Comparison of ENCODE assay signal across 27 cellular contexts in genomic region chr20:3027987-3028386, GRCh38. TPM values are rescaled to one million over a fixed set of nuclear protein-coding genes. Genes with fewer than 3 reads are reported as not detected.
DNase-seq lines count a peak whose midpoint lies in the region; ATAC-seq and TF ChIP-seq lines count a peak whose summit lies in the region.
"Had no signal": no experiment of that assay in that cellular context is flagged by ENCODE, and none has a peak within 500 bp of the region (broad histone marks: within the 10 kb centered on the region; RNA-seq: fewer than 3 reads in every experiment).

No MANE protein-coding gene starts in this region.

- no peak overlapping the region for H3K4me3 ChIP-seq in spleen
- H3K4me3 ChIP-seq: BLaER1, GM12878 had no signal

- peaks cover 42% of the 10 kb centered on the region for H3K36me3 Mint-ChIP-seq in activated CD4-positive, alpha-beta memory T cell treated with anti-CD3 and anti-CD28 coated beads for 36 hours
- peaks cover 51% of the 10 kb centered on the region for H3K36me3 Mint-ChIP-seq in activated CD4-positive, alpha-beta memory T cell treated with anti-CD3 and anti-CD28 coated beads, Interleukin-2, amount 10 ng/mL, durations not matched to agents 7 days and 5 days (ENCODE audit: low read depth)
- H3K36me3 Mint-ChIP-seq in activated T-helper 17 cell treated with anti-CD3 and anti-CD28 coated beads, Interleukin-2, amount 50 U/mL, for 72 hours (ENCODE audit: low read depth) = peaks cover 75% of the 10 kb centered on the region

- H3K27ac Mint-ChIP-seq in activated CD4-positive, alpha-beta memory T cell treated with anti-CD3 and anti-CD28 coated beads for 36 hours = peak overlapping the region; percentile 44
- H3K27ac Mint-ChIP-seq in activated CD4-positive, alpha-beta memory T cell treated with anti-CD3 and anti-CD28 coated beads, Interleukin-2, amount 10 ng/mL, durations not matched to agents 7 days and 5 days = no peak overlapping the region
- H3K27ac Mint-ChIP-seq in activated T-helper 17 cell treated with anti-CD3 and anti-CD28 coated beads, Interleukin-2, amount 50 U/mL, for 72 hours = peak overlapping the region; percentile 72

- no peak overlapping the region for H3K4me3 Mint-ChIP-seq in activated CD4-positive, alpha-beta memory T cell treated with anti-CD3 and anti-CD28 coated beads for 36 hours
- no peak overlapping the region for H3K4me3 Mint-ChIP-seq in activated CD4-positive, alpha-beta memory T cell treated with anti-CD3 and anti-CD28 coated beads, Interleukin-2, amount 10 ng/mL, durations not matched to agents 7 days and 5 days
- no peak overlapping the region for H3K4me3 Mint-ChIP-seq in activated T-helper 17 cell treated with anti-CD3 and anti-CD28 coated beads, Interleukin-2, amount 50 U/mL, for 72 hours
- H3K4me3 Mint-ChIP-seq: CD14-positive monocyte; CD4-positive, alpha-beta memory T cell; CD4-positive, CD25-positive, alpha-beta regulatory T cell; CD8-positive, alpha-beta memory T cell had no signal

- no peak for DNase-seq in activated CD4-positive, alpha-beta memory T cell treated with anti-CD3 and anti-CD28 coated beads for 36 hours
- DNase-seq in activated CD4-positive, alpha-beta memory T cell treated with anti-CD3 and anti-CD28 coated beads, Interleukin-2, amount 10 ng/mL, durations not matched to agents 7 days and 5 days = no peak
- DNase-seq in spleen = peak; percentile 7
- DNase-seq: 8988T; ACHN; BE2C; C1 segment of cervical spinal cord; CD4-positive, alpha-beta memory T cell; CD4-positive, CD25-positive, alpha-beta regulatory T cell; CD8-positive, alpha-beta memory T cell; COR-L47; DMS 273 treated with DMSO at 0.1 percent for 48 hours; DMS153; DMS53; DMS79; DND-41; EL; GDM1 had no signal

- peaks cover 13% of the 10 kb centered on the region for H3K4me1 Mint-ChIP-seq in activated CD4-positive, alpha-beta memory T cell treated with anti-CD3 and anti-CD28 coated beads for 36 hours (ENCODE audit: low read depth)
- peaks cover 7% of the 10 kb centered on the region for H3K4me1 Mint-ChIP-seq in activated CD4-positive, alpha-beta memory T cell treated with anti-CD3 and anti-CD28 coated beads, Interleukin-2, amount 10 ng/mL, durations not matched to agents 7 days and 5 days
- no peaks in the 10 kb centered on the region for H3K4me1 Mint-ChIP-seq in activated T-helper 17 cell treated with anti-CD3 and anti-CD28 coated beads, Interleukin-2, amount 50 U/mL, for 72 hours
- H3K4me1 Mint-ChIP-seq: CD14-positive monocyte; CD4-positive, CD25-positive, alpha-beta regulatory T cell; CD8-positive, alpha-beta memory T cell had no signal

- WGBS in spleen, 5 donors = 75 to 89% (median 78%) methylated on average over 2 of the region's 2 CpGs

- H3K9me3 ChIP-seq in spleen = no peaks in the 10 kb centered on the region
- H3K9me3 ChIP-seq: BE2C, BLaER1 had no signal

- H3K36me3 ChIP-seq in spleen = peaks cover 0 to 100% (median 70%) of the 10 kb centered on the region in 6 donors

- no peaks in the 10 kb centered on the region for H3K27me3 ChIP-seq in spleen (replicated peaks in 1 of 7)
- H3K27me3 ChIP-seq: BE2C, BLaER1 had no signal

- H3K4me1 ChIP-seq in spleen = no peaks in the 10 kb centered on the region
- H3K4me1 ChIP-seq: BE2C, BLaER1 had no signal

- TF ChIP-seq CTCF in spleen (IDR thresholded peaks at IDR 0.05 in 8 of 11, conservative IDR thresholded peaks at IDR 0.05 in 3 of 11) = no peak

- no peak overlapping the region for H3K27ac ChIP-seq in spleen
- H3K27ac ChIP-seq: BLaER1 had no signal

- POLR2A ChIA-PET in activated CD4-positive, alpha-beta memory T cell treated with anti-CD3 and anti-CD28 coated beads for 36 hours (lab: Charles Lee) = interaction anchor here (1.1 kb wide), 1 partner anchor 13 kb away, joined by 3 read pairs; no protein-coding TSS in a partner anchor
- POLR2A ChIA-PET in activated CD4-positive, alpha-beta memory T cell treated with anti-CD3 and anti-CD28 coated beads, Interleukin-2, amount 10 ng/mL, durations not matched to agents 7 days and 5 days (lab: Charles Lee) = no interaction called here

- ATAC-seq in activated T-helper 17 cell treated with anti-CD3 and anti-CD28 coated beads, Interleukin-2, amount 50 U/mL, for 72 hours (replicated peaks) = no peak
- ATAC-seq in HG02981 (IDR thresholded peaks at IDR 0.05; ENCODE audit: unreplicated experiment) = no peak
- ATAC-seq: GM12878 had no signal

- intact Hi-C loops in activated CD4-positive, alpha-beta memory T cell treated with anti-CD3 and anti-CD28 coated beads for 36 hours (cut with micrococcal nuclease) = no loop called here
- intact Hi-C loops in spleen (cut with DNase I; ENCODE audit: low total_unique reads) = no loop called here

- CTCF ChIA-PET in activated CD4-positive, alpha-beta memory T cell treated with anti-CD3 and anti-CD28 coated beads for 36 hours (lab: Charles Lee) = no interaction called here
- CTCF ChIA-PET in activated CD4-positive, alpha-beta memory T cell treated with anti-CD3 and anti-CD28 coated beads, Interleukin-2, amount 10 ng/mL, durations not matched to agents 7 days and 5 days (lab: Charles Lee) = interaction anchor here (0.6 kb wide), 1 partner anchor 26 kb away, joined by 3 read pairs; no protein-coding TSS in a partner anchor

- TF ChIP-seq POLR2A in spleen (IDR thresholded peaks at IDR 0.05) = no peak

- no peaks in the 10 kb centered on the region for H3K27me3 Mint-ChIP-seq in activated CD4-positive, alpha-beta memory T cell treated with anti-CD3 and anti-CD28 coated beads for 36 hours
- no peaks in the 10 kb centered on the region for H3K27me3 Mint-ChIP-seq in activated CD4-positive, alpha-beta memory T cell treated with anti-CD3 and anti-CD28 coated beads, Interleukin-2, amount 10 ng/mL, durations not matched to agents 7 days and 5 days
- H3K27me3 Mint-ChIP-seq in activated T-helper 17 cell treated with anti-CD3 and anti-CD28 coated beads, Interleukin-2, amount 50 U/mL, for 72 hours = no peaks in the 10 kb centered on the region
- H3K27me3 Mint-ChIP-seq: CD4-positive, alpha-beta memory T cell; CD4-positive, CD25-positive, alpha-beta regulatory T cell; CD8-positive, alpha-beta memory T cell had no signal

- H3K9me3 Mint-ChIP-seq in activated CD4-positive, alpha-beta memory T cell treated with anti-CD3 and anti-CD28 coated beads for 36 hours = no peaks in the 10 kb centered on the region
- H3K9me3 Mint-ChIP-seq in activated CD4-positive, alpha-beta memory T cell treated with anti-CD3 and anti-CD28 coated beads, Interleukin-2, amount 10 ng/mL, durations not matched to agents 7 days and 5 days = no peaks in the 10 kb centered on the region
- H3K9me3 Mint-ChIP-seq in activated T-helper 17 cell treated with anti-CD3 and anti-CD28 coated beads, Interleukin-2, amount 50 U/mL, for 72 hours = no peaks in the 10 kb centered on the region
- H3K9me3 Mint-ChIP-seq: CD14-positive monocyte; CD4-positive, alpha-beta memory T cell; CD4-positive, CD25-positive, alpha-beta regulatory T cell; CD8-positive, alpha-beta memory T cell had no signal

RNA-seq across cellular contexts. Expression of gene GNRH2, which starts 15.4 kb away (rescaled TPM):
- 10 to 100 TPM; 17.3 to 24.0 TPM for total RNA-seq in activated CD4-positive, alpha-beta memory T cell treated with anti-CD3 and anti-CD28 coated beads for 36 hours
- 1 to 10 TPM; 2.3 to 3.0 TPM for total RNA-seq in activated CD4-positive, alpha-beta memory T cell treated with anti-CD3 and anti-CD28 coated beads, Interleukin-2, amount 10 ng/mL, durations not matched to agents 7 days and 5 days
- total RNA-seq in activated T-helper 17 cell treated with anti-CD3 and anti-CD28 coated beads, Interleukin-2, amount 50 U/mL, for 72 hours = 10 to 100 TPM in 1 of 2 donors, under 1 TPM in 1; 0.61 to 13.7 TPM
- 1 to 10 TPM in 2 of 7 donors, under 1 TPM in 2, not detected in 3; 0.70 to 1.7 (median 1.0) TPM for total RNA-seq in spleen
- polyA plus RNA-seq in spleen = not detected
- total RNA-seq: Daoy, G401 had no signal
- polyA plus RNA-seq: AG04450; CD14-positive monocyte; CD4-positive, alpha-beta memory T cell; CD4-positive, CD25-positive, alpha-beta regulatory T cell; CD8-positive, alpha-beta memory T cell had no signal

RNA-seq across cellular contexts. Expression of gene MRPS26, which starts 17.9 kb away (rescaled TPM):
- total RNA-seq in activated CD4-positive, alpha-beta memory T cell treated with anti-CD3 and anti-CD28 coated beads for 36 hours = 100 to 1,000 TPM; 155 to 158 TPM
- total RNA-seq in activated CD4-positive, alpha-beta memory T cell treated with anti-CD3 and anti-CD28 coated beads, Interleukin-2, amount 10 ng/mL, durations not matched to agents 7 days and 5 days = 10 to 100 TPM; 33.7 to 35.3 TPM
- total RNA-seq in activated T-helper 17 cell treated with anti-CD3 and anti-CD28 coated beads, Interleukin-2, amount 50 U/mL, for 72 hours = 10 to 100 TPM; 52.9 to 66.4 TPM
- total RNA-seq in spleen = 10 to 100 TPM; 22.5 to 40.1 (median 25.3) TPM
- polyA plus RNA-seq in spleen = 10 to 100 TPM; 44.3 to 64.6 (median 60.6) TPM

RNA-seq across cellular contexts. Expression of gene OXT, which starts 43.4 kb away (rescaled TPM):
- total RNA-seq in activated CD4-positive, alpha-beta memory T cell treated with anti-CD3 and anti-CD28 coated beads for 36 hours = 1 to 10 TPM in 1 of 2 experiments, not detected in 1; 1.0 TPM
- total RNA-seq in activated CD4-positive, alpha-beta memory T cell treated with anti-CD3 and anti-CD28 coated beads, Interleukin-2, amount 10 ng/mL, durations not matched to agents 7 days and 5 days = not detected
- total RNA-seq in activated T-helper 17 cell treated with anti-CD3 and anti-CD28 coated beads, Interleukin-2, amount 50 U/mL, for 72 hours = not detected
- not detected for total RNA-seq in spleen
- under 1 TPM in 2 of 3 donors, not detected in 1; 0.68 to 1.00 TPM for polyA plus RNA-seq in spleen
- total RNA-seq: A673; CD4-positive, CD25-positive, alpha-beta regulatory T cell; Daoy; G401; GM12878 had no signal
- polyA plus RNA-seq: AG04450, CD14-positive monocyte, GM12878 had no signal

RNA-seq across cellular contexts. Expression of gene AVP, which starts 56.5 kb away (rescaled TPM):
- not detected for total RNA-seq in activated CD4-positive, alpha-beta memory T cell treated with anti-CD3 and anti-CD28 coated beads for 36 hours
- total RNA-seq in activated CD4-positive, alpha-beta memory T cell treated with anti-CD3 and anti-CD28 coated beads, Interleukin-2, amount 10 ng/mL, durations not matched to agents 7 days and 5 days = not detected
- not detected for total RNA-seq in activated T-helper 17 cell treated with anti-CD3 and anti-CD28 coated beads, Interleukin-2, amount 50 U/mL, for 72 hours
- 1 to 10 TPM in 1 of 7 donors, not detected in 6; 2.2 TPM for total RNA-seq in spleen
- polyA plus RNA-seq in spleen = not detected
- total RNA-seq: A673; CD4-positive, alpha-beta memory T cell; CD8-positive, alpha-beta memory T cell; Daoy; G401; GM12878 had no signal
- polyA plus RNA-seq: AG04450; CD14-positive monocyte; CD4-positive, alpha-beta memory T cell; CD4-positive, CD25-positive, alpha-beta regulatory T cell; CD8-positive, alpha-beta memory T cell; GM12878 had no signal
